ENCODE assay signal across 10 cellular contexts in genomic region chr6:156827382-156827781, GRCh38. TPM values are rescaled to one million over a fixed set of nuclear protein-coding genes. Genes with fewer than 3 reads are reported as not detected.
DNase-seq lines count a peak whose midpoint lies in the region; ATAC-seq and TF ChIP-seq lines count a peak whose summit lies in the region.
"Had no signal": no experiment of that assay in that cellular context is flagged by ENCODE, and none has a peak within 500 bp of the region (broad histone marks: within the 10 kb centered on the region; RNA-seq: fewer than 3 reads in every experiment).

No MANE protein-coding gene starts in this region.

- no peak overlapping the region for H3K4me3 Mint-ChIP-seq in activated T-helper 17 cell treated with anti-CD3 and anti-CD28 coated beads, Interleukin-2, amount 50 U/mL, for 72 hours
- H3K4me3 Mint-ChIP-seq in stimulated activated effector memory CD8-positive, alpha-beta T cell treated with anti-CD3 and anti-CD28 coated beads, Interleukin-12 subunit alpha, Interleukin-12 subunit beta, amount 100 ng/mL, for 72 hours, result no peak overlapping the region

- peaks cover 92% of the 10 kb centered on the region for H3K4me1 ChIP-seq in left ventricle myocardium inferior

- no peaks in the 10 kb centered on the region for H3K27me3 ChIP-seq in left ventricle myocardium inferior (ENCODE audit: low read depth)

- peaks cover 7% of the 10 kb centered on the region for H3K36me3 ChIP-seq in left ventricle myocardium inferior

- intact Hi-C loops in left ventricle myocardium inferior (cut with micrococcal nuclease), result no loop called here

- H3K36me3 Mint-ChIP-seq in activated T-helper 17 cell treated with anti-CD3 and anti-CD28 coated beads, Interleukin-2, amount 50 U/mL, for 72 hours (ENCODE audit: low read depth), result peaks cover 39% of the 10 kb centered on the region
- H3K36me3 Mint-ChIP-seq in stimulated activated effector memory CD8-positive, alpha-beta T cell treated with anti-CD3 and anti-CD28 coated beads, Interleukin-12 subunit alpha, Interleukin-12 subunit beta, amount 100 ng/mL, for 72 hours, result peaks cover 21% of the 10 kb centered on the region

- no peaks in the 10 kb centered on the region for H3K27me3 Mint-ChIP-seq in activated T-helper 17 cell treated with anti-CD3 and anti-CD28 coated beads, Interleukin-2, amount 50 U/mL, for 72 hours

- H3K27ac Mint-ChIP-seq in activated T-helper 17 cell treated with anti-CD3 and anti-CD28 coated beads, Interleukin-2, amount 50 U/mL, for 72 hours, result peak overlapping the region; percentile 13
- H3K27ac Mint-ChIP-seq in stimulated activated effector memory CD8-positive, alpha-beta T cell treated with anti-CD3 and anti-CD28 coated beads, Interleukin-12 subunit alpha, Interleukin-12 subunit beta, amount 100 ng/mL, for 72 hours, result peak overlapping the region; percentile 64

- H3K9me3 ChIP-seq in left ventricle myocardium inferior (replicated peaks), result no peaks in the 10 kb centered on the region

- H3K4me3 ChIP-seq in left ventricle myocardium inferior, result no peak overlapping the region

- in situ Hi-C loops in G401 (cut with HindIII; ENCODE audit: low sequenced_read_pairs), result no loop called here

- no peak for TF ChIP-seq CTCF in left ventricle myocardium inferior (IDR thresholded peaks at IDR 0.05; ENCODE audit: borderline replicate concordance)

- H3K27ac ChIP-seq in left ventricle myocardium inferior (replicated peaks), result peak overlapping the region; percentile 78

- no peak for ATAC-seq in activated T-helper 17 cell treated with anti-CD3 and anti-CD28 coated beads, Interleukin-2, amount 50 U/mL, for 72 hours (replicated peaks)
- no peak for ATAC-seq in stimulated activated effector memory CD8-positive, alpha-beta T cell treated with anti-CD3 and anti-CD28 coated beads, Interleukin-12 subunit alpha, Interleukin-12 subunit beta, amount 100 ng/mL, for 72 hours
- ATAC-seq in HG02623 (IDR thresholded peaks at IDR 0.05; ENCODE audit: unreplicated experiment) (no peak), GM19395 (IDR thresholded peaks at IDR 0.05; ENCODE audit: unreplicated experiment) (no peak)

- H3K4me1 Mint-ChIP-seq in activated T-helper 17 cell treated with anti-CD3 and anti-CD28 coated beads, Interleukin-2, amount 50 U/mL, for 72 hours, result peaks cover 36% of the 10 kb centered on the region
- H3K4me1 Mint-ChIP-seq in stimulated activated effector memory CD8-positive, alpha-beta T cell treated with anti-CD3 and anti-CD28 coated beads, Interleukin-12 subunit alpha, Interleukin-12 subunit beta, amount 100 ng/mL, for 72 hours, result peaks cover 67% of the 10 kb centered on the region

- DNase-seq in G401 (ENCODE audit: low spot score) (peak; percentile 87), left ventricle myocardium inferior (no peak), NAMALWA (ENCODE audit: low spot score) (no peak), MV-4-11 (lab: John Stamatoyannopoulos, UW) (no peak)
- DNase-seq in stimulated activated effector memory CD8-positive, alpha-beta T cell treated with anti-CD3 and anti-CD28 coated beads, Interleukin-12 subunit alpha, Interleukin-12 subunit beta, amount 100 ng/mL, for 72 hours (ENCODE audit: low spot score in 2 of 2), result no peak
- DNase-seq: activated gamma-delta T cell, KBM-7 had no signal

- no peaks in the 10 kb centered on the region for H3K9me3 Mint-ChIP-seq in activated T-helper 17 cell treated with anti-CD3 and anti-CD28 coated beads, Interleukin-2, amount 50 U/mL, for 72 hours
- H3K9me3 Mint-ChIP-seq in stimulated activated effector memory CD8-positive, alpha-beta T cell treated with anti-CD3 and anti-CD28 coated beads, Interleukin-12 subunit alpha, Interleukin-12 subunit beta, amount 100 ng/mL, for 72 hours, result no peaks in the 10 kb centered on the region

RNA-seq across cellular contexts. Expression of gene ARID1B, which starts 50.2 kb away (rescaled TPM):
- 15.0 and 24.3 TPM in 2 replicates for total RNA-seq in G401 (2014; rRNA removed; shearing (Covaris generic))
- 10 to 100 TPM; 66.7 to 67.3 TPM for total RNA-seq in activated T-helper 17 cell treated with anti-CD3 and anti-CD28 coated beads, Interleukin-2, amount 50 U/mL, for 72 hours
- 43.4 TPM for total RNA-seq in left ventricle myocardium inferior
